In genomic region chr1:19403256-19403655, GRCh38 we compare ENCODE assay signal across 20 cellular contexts.
DNase-seq lines count a peak whose midpoint lies in the region; ATAC-seq and TF ChIP-seq lines count a peak whose summit lies in the region.
"Had no signal": no experiment of that assay in that cellular context is flagged by ENCODE, and none has a peak within 500 bp of the region (broad histone marks: within the 10 kb centered on the region; RNA-seq: fewer than 3 reads in every experiment).

No MANE protein-coding gene starts in this region.

- H3K27ac Mint-ChIP-seq in activated CD4-positive, alpha-beta T cell treated with anti-CD3 and anti-CD28 coated beads, Interleukin-2, amount 10 ng/mL, durations not matched to agents 7 days and 5 days = peak overlapping the region; percentile 28
- H3K27ac Mint-ChIP-seq in activated B cell treated with CpG ODN at 0.5 μM for 24 hours (peak overlapping the region; percentile 3), immature natural killer cell (peak overlapping the region; percentile 3 to 51 (median 16))
- H3K27ac Mint-ChIP-seq: activated T-helper 2 cell treated with anti-CD3 and anti-CD28 coated beads, Interferon-gamma antibody, Interleukin-2, Interleukin-4, amounts not matched to agents 10 μg/mL and 5 μg/mL and 100 μg/mL, durations not matched to agents 14 hours and 24 hours and 36 hours had no signal

- no peak overlapping the region for H3K4me3 Mint-ChIP-seq in activated CD4-positive, alpha-beta T cell treated with anti-CD3 and anti-CD28 coated beads, Interleukin-2, amount 10 ng/mL, durations not matched to agents 7 days and 5 days
- H3K4me3 Mint-ChIP-seq in activated B cell treated with CpG ODN at 0.5 μM for 24 hours = no peak overlapping the region
- no peak overlapping the region for H3K4me3 Mint-ChIP-seq in immature natural killer cell

- peaks cover 49% of the 10 kb centered on the region for H3K4me1 Mint-ChIP-seq in activated CD4-positive, alpha-beta T cell treated with anti-CD3 and anti-CD28 coated beads, Interleukin-2, amount 10 ng/mL, durations not matched to agents 7 days and 5 days
- H3K4me1 Mint-ChIP-seq in activated B cell treated with CpG ODN at 0.5 μM for 24 hours = peaks cover 41% of the 10 kb centered on the region
- H3K4me1 Mint-ChIP-seq in immature natural killer cell = peaks cover 78 to 89% of the 10 kb centered on the region in 2 donors

- 76 to 91% (median 86%) methylated on average over 5 of the region's 5 CpGs for WGBS in stomach, 5 donors

- H3K27me3 Mint-ChIP-seq in activated CD4-positive, alpha-beta T cell treated with anti-CD3 and anti-CD28 coated beads, Interleukin-2, amount 10 ng/mL, durations not matched to agents 7 days and 5 days = no peaks in the 10 kb centered on the region
- no peaks in the 10 kb centered on the region for H3K27me3 Mint-ChIP-seq in activated B cell treated with CpG ODN at 0.5 μM for 24 hours
- peaks cover 0 to 3% (median 2%) of the 10 kb centered on the region in 3 donors for H3K27me3 Mint-ChIP-seq in immature natural killer cell (ENCODE audit: low read depth in 3 of 3)

- H3K4me1 ChIP-seq in stomach = peaks cover 44 to 94% (median 69%) of the 10 kb centered on the region in 4 donors
- H3K4me1 ChIP-seq: pancreas had no signal

- no peaks in the 10 kb centered on the region for H3K9me3 Mint-ChIP-seq in activated CD4-positive, alpha-beta T cell treated with anti-CD3 and anti-CD28 coated beads, Interleukin-2, amount 10 ng/mL, durations not matched to agents 7 days and 5 days
- H3K9me3 Mint-ChIP-seq in activated B cell treated with CpG ODN at 0.5 μM for 24 hours (no peaks in the 10 kb centered on the region), immature natural killer cell (no peaks in the 10 kb centered on the region)
- H3K9me3 Mint-ChIP-seq: activated T-helper 2 cell treated with anti-CD3 and anti-CD28 coated beads, Interferon-gamma antibody, Interleukin-2, Interleukin-4, amounts not matched to agents 10 μg/mL and 5 μg/mL and 100 μg/mL, durations not matched to agents 14 hours and 24 hours and 36 hours had no signal

- no peak for TF ChIP-seq CTCF in activated B cell treated with CpG ODN at 0.5 μM for 24 hours (IDR thresholded peaks at IDR 0.05)
- TF ChIP-seq CTCF in stomach (IDR thresholded peaks at IDR 0.05) = no peak

- CTCF ChIA-PET in activated CD4-positive, alpha-beta T cell treated with anti-CD3 and anti-CD28 coated beads, Interleukin-2, amount 10 ng/mL, durations not matched to agents 7 days and 5 days (lab: Charles Lee) = interaction anchor here (0.6 to 4.1 kb wide), 2 partner anchors 11 to 514 kb away, joined by 3 to 21 read pairs; no protein-coding TSS in a partner anchor
- CTCF ChIA-PET in activated B cell treated with CpG ODN at 0.5 μM for 24 hours (lab: Charles Lee) = no interaction called here

- intact Hi-C loops in activated B cell treated with CpG ODN at 0.5 μM for 24 hours (cut with micrococcal nuclease) = no loop called here
- intact Hi-C loops in stomach (cut with DNase I; ENCODE audit: low total_unique reads) = no loop called here

- no peak for DNase-seq in activated CD4-positive, alpha-beta T cell treated with anti-CD3 and anti-CD28 coated beads, Interleukin-2, amount 10 ng/mL, durations not matched to agents 7 days and 5 days
- DNase-seq in activated CD4-positive, alpha-beta T cell treated with anti-CD3 and anti-CD28 coated beads, Interleukin-2, amount 50 U/mL, for 4 hours = no peak
- DNase-seq in activated B cell treated with CpG ODN at 0.5 μM for 24 hours (no peak), immature natural killer cell (no peak), stomach (no peak), NCI-H524 (lab: John Stamatoyannopoulos, UW) (no peak), globus pallidus (ENCODE audit: low spot score) (no peak), NCI-H2081 (lab: John Stamatoyannopoulos, UW) (no peak)
- DNase-seq: C1 segment of cervical spinal cord; foreskin melanocyte; H7; NCI-H1048; RPMI8226; stimulated activated CD4-positive, alpha-beta T cell treated with anti-CD3 and anti-CD28 coated beads, Interleukin-4, amount 100 ng/mL, for 1 hour had no signal

- H3K36me3 Mint-ChIP-seq in activated CD4-positive, alpha-beta T cell treated with anti-CD3 and anti-CD28 coated beads, Interleukin-2, amount 10 ng/mL, durations not matched to agents 7 days and 5 days (ENCODE audit: low read depth) = peaks cover 35% of the 10 kb centered on the region
- H3K36me3 Mint-ChIP-seq in activated B cell treated with CpG ODN at 0.5 μM for 24 hours (ENCODE audit: low read depth) = peaks cover 70% of the 10 kb centered on the region
- no peaks in the 10 kb centered on the region for H3K36me3 Mint-ChIP-seq in immature natural killer cell

- peak overlapping the region in 3 of 5 donors; percentile 51 to 73 (median 72) for H3K27ac ChIP-seq in stomach
- H3K27ac ChIP-seq: KMS-11, pancreas had no signal

- no peak for TF ChIP-seq EP300 in stomach (IDR thresholded peaks at IDR 0.05)

- no peaks in the 10 kb centered on the region for H3K9me3 ChIP-seq in stomach
- H3K9me3 ChIP-seq: pancreas, tibial nerve had no signal

- POLR2A ChIA-PET in activated CD4-positive, alpha-beta T cell treated with anti-CD3 and anti-CD28 coated beads, Interleukin-2, amount 10 ng/mL, durations not matched to agents 7 days and 5 days (lab: Charles Lee) = no interaction called here
- POLR2A ChIA-PET in activated B cell treated with CpG ODN at 0.5 μM for 24 hours (lab: Charles Lee) = no interaction called here

- no peak for TF ChIP-seq POLR2A in stomach (IDR thresholded peaks at IDR 0.05)

- no peak overlapping the region for H3K4me3 ChIP-seq in stomach
- H3K4me3 ChIP-seq: coronary artery, pancreas, tibial nerve had no signal

- no peaks in the 10 kb centered on the region for H3K27me3 ChIP-seq in stomach
- H3K27me3 ChIP-seq: pancreas, tibial nerve had no signal

- H3K36me3 ChIP-seq in stomach = peaks cover 0 to 19% (median 12%) of the 10 kb centered on the region in 4 donors
- H3K36me3 ChIP-seq: pancreas, tibial nerve had no signal

- no peak for ATAC-seq in activated B cell treated with CpG ODN at 0.5 μM for 24 hours (ENCODE audit: low read depth)
- ATAC-seq: left lobe of liver, pancreas had no signal
